ENCODE assay signal across 14 cellular contexts in the genomic region with DNA sequence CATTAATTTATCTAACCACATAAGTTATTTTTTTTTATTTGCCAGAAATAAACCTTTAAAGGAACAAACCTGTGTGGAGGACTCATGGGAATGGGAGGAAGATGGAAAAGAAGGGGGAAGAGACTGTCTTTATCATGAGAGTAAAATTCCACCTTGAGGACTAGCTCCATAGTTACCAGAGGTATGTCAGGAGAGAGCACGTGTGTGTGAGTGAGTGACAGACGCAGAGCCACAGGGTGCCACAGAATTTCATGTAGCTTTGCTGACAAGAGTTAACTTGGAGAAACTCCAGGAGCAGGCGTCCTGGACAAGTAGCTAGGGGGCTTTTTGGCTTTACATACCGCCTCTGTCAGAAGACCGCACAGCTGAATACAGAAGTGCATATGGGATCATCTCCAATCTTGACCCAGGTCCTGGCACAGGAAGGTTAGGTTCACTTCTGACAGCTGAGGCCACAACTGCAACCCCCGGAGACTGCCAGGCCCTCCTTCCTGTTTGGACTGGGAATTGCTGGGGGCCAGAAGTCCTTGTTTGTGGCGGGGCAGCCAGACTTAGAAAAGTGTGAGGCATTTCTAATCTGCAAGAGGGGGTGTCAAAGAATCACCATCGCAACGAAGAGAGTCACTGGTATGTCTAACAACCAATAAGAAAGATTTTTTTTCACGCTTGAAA.
"Had no signal": no experiment of that assay in that cellular context is flagged by ENCODE, and none has a peak within 500 bp of the region (broad histone marks: within the 10 kb centered on the region; RNA-seq: fewer than 3 reads in every experiment).

No MANE protein-coding gene starts in this region.

- H3K27ac ChIP-seq: esophagus squamous epithelium, heart left ventricle, left ventricle myocardium inferior, thyroid gland, uterus had no signal

- H3K4me1 ChIP-seq: thyroid gland had no signal

- H3K36me3 ChIP-seq: uterus had no signal

- H3K9me3 Mint-ChIP-seq: activated naive CD4-positive, alpha-beta T cell treated with anti-CD3 and anti-CD28 coated beads, Interleukin-2, amount 10 ng/mL, durations not matched to agents 7 days and 5 days; activated T-helper 2 cell treated with anti-CD3 and anti-CD28 coated beads, Interferon-gamma antibody, Interleukin-2, Interleukin-4, amounts not matched to agents 10 μg/mL and 5 μg/mL and 100 μg/mL, durations not matched to agents 14 hours and 24 hours and 36 hours; naive thymus-derived CD8-positive, alpha-beta T cell had no signal

- ATAC-seq: heart left ventricle; naive thymus-derived CD8-positive, alpha-beta T cell had no signal

- H3K27me3 ChIP-seq: esophagus squamous epithelium, heart left ventricle, thyroid gland, uterus had no signal

- H3K27ac Mint-ChIP-seq: activated naive CD4-positive, alpha-beta T cell treated with anti-CD3 and anti-CD28 coated beads, Interleukin-2, amount 10 ng/mL, durations not matched to agents 7 days and 5 days; activated T-helper 2 cell treated with anti-CD3 and anti-CD28 coated beads, Interferon-gamma antibody, Interleukin-2, Interleukin-4, amounts not matched to agents 10 μg/mL and 5 μg/mL and 100 μg/mL, durations not matched to agents 14 hours and 24 hours and 36 hours; naive thymus-derived CD8-positive, alpha-beta T cell had no signal

- H3K4me3 Mint-ChIP-seq: activated naive CD4-positive, alpha-beta T cell treated with anti-CD3 and anti-CD28 coated beads, Interleukin-2, amount 10 ng/mL, durations not matched to agents 7 days and 5 days; naive thymus-derived CD8-positive, alpha-beta T cell had no signal

- H3K36me3 Mint-ChIP-seq: activated naive CD4-positive, alpha-beta T cell treated with anti-CD3 and anti-CD28 coated beads, Interleukin-2, amount 10 ng/mL, durations not matched to agents 7 days and 5 days; naive thymus-derived CD8-positive, alpha-beta T cell had no signal

- FAIRE-seq: kidney, TTC549 had no signal

- H3K9me3 ChIP-seq: heart left ventricle, left ventricle myocardium inferior, thyroid gland, uterus had no signal

- H3K4me3 ChIP-seq: esophagus squamous epithelium, heart left ventricle, left ventricle myocardium inferior, thyroid gland, uterus had no signal

- H3K4me1 Mint-ChIP-seq: activated naive CD4-positive, alpha-beta T cell treated with anti-CD3 and anti-CD28 coated beads, Interleukin-2, amount 10 ng/mL, durations not matched to agents 7 days and 5 days; naive thymus-derived CD8-positive, alpha-beta T cell had no signal

- DNase-seq: activated CD4-positive, alpha-beta T cell treated with anti-CD3 and anti-CD28 coated beads, Interleukin-2, amount 50 U/mL, for 1 hour; activated naive CD4-positive, alpha-beta T cell treated with anti-CD3 and anti-CD28 coated beads, Interleukin-2, amount 10 ng/mL, durations not matched to agents 7 days and 5 days; activated T-cell treated with anti-CD3 and anti-CD28 coated beads for 4 hours; esophagus squamous epithelium; foreskin fibroblast; heart left ventricle; kidney; left ventricle myocardium inferior; naive thymus-derived CD8-positive, alpha-beta T cell; T-helper 2 cell; thyroid gland; uterus had no signal
